In genomic region chr13:56338421-56338820, GRCh38 we compare ENCODE assay signal across 28 cellular contexts.
"Had no signal": no experiment of that assay in that cellular context is flagged by ENCODE, and none has a peak within 500 bp of the region (broad histone marks: within the 10 kb centered on the region; RNA-seq: fewer than 3 reads in every experiment).

No MANE protein-coding gene starts in this region.

- H3K4me1 ChIP-seq: stomach, suprapubic skin, testis, thyroid gland, tibial artery, tibial nerve, transverse colon, upper lobe of left lung, upper lobe of right lung, uterus, vagina had no signal

- H3K9me3 ChIP-seq: suprapubic skin, testis, thoracic aorta, thyroid gland, tibial artery, transverse colon, upper lobe of left lung, upper lobe of right lung, uterus, vagina had no signal

- H3K27me3 ChIP-seq: stomach, suprapubic skin, testis, thyroid gland, tibial artery, tibial nerve, transverse colon, upper lobe of left lung, upper lobe of right lung, uterus, vagina had no signal

- H3K36me3 ChIP-seq: stomach, suprapubic skin, thoracic aorta, thyroid gland, tibial artery, tibial nerve, transverse colon, upper lobe of left lung, upper lobe of right lung, uterus, vagina had no signal

- H3K4me3 Mint-ChIP-seq: stimulated activated effector memory CD8-positive, alpha-beta T cell treated with anti-CD3 and anti-CD28 coated beads, Interleukin-12 subunit alpha, Interleukin-12 subunit beta, amount 100 ng/mL, for 72 hours; stimulated activated memory B cell treated with anti-CD40 and anti-IgM and Interleukin-4, amounts not matched to agents 10 μg/mL and 1 μg/mL and 100 μg/mL, for 72 hours; stimulated activated naive B cell treated with anti-CD40 and anti-IgM and Interleukin-4, amounts not matched to agents 10 μg/mL and 1 μg/mL and 100 μg/mL, for 72 hours; stimulated activated naive CD8-positive, alpha-beta T cell treated with anti-CD3 and anti-CD28 coated beads, Interleukin-15, amount 100 ng/mL, for 72 hours; stimulated activated naive CD8-positive, alpha-beta T cell treated with anti-CD3 and anti-CD28 coated beads, Interleukin-15, Interleukin-2, amounts not matched to agents 100 ng/mL and 50 ng/mL, for 24 hours; type B pancreatic cell had no signal

- DNase-seq: stimulated activated CD4-positive, alpha-beta T cell treated with anti-CD3 and anti-CD28 coated beads, Interleukin-2, amount 100 ng/mL, for 48 hours; stimulated activated CD4-positive, alpha-beta T cell treated with anti-CD3 and anti-CD28 coated beads, Interleukin-4, amount 100 ng/mL, for 1 hour; stimulated activated CD4-positive, alpha-beta T cell treated with anti-CD3 and anti-CD28 coated beads, Interleukin-4, amount 100 ng/mL, for 24 hours; stimulated activated CD4-positive, alpha-beta T cell treated with anti-CD3 and anti-CD28 coated beads, Interleukin-4, amount 100 ng/mL, for 4 hours; stimulated activated CD8-positive, alpha-beta memory T cell treated with anti-CD3 and anti-CD28 coated beads, Interleukin-4, amount 100 ng/mL, for 48 hours; stimulated activated naive B cell treated with anti-CD40 and anti-IgM and Interleukin-4, amounts not matched to agents 10 μg/mL and 1 μg/mL and 100 μg/mL, for 72 hours; stimulated activated naive CD4-positive, alpha-beta T cell; stimulated activated naive CD4-positive, alpha-beta T cell treated with Interleukin-2 at 50 U/mL for 16 hours; stimulated activated naive CD8-positive, alpha-beta T cell treated with anti-CD3 and anti-CD28 coated beads, Interleukin-15, amount 100 ng/mL, for 72 hours; stimulated activated naive CD8-positive, alpha-beta T cell treated with anti-CD3 and anti-CD28 coated beads, Interleukin-15, Interleukin-2, amounts not matched to agents 100 U/mL and 50 U/mL, for 24 hours; stomach; substantia nigra; testis; thyroid gland; tibial artery; transverse colon; trophoblast cell; upper lobe of left lung; upper lobe of right lung; uterus had no signal

- ATAC-seq: stimulated activated effector memory CD8-positive, alpha-beta T cell treated with anti-CD3 and anti-CD28 coated beads, Interleukin-12 subunit alpha, Interleukin-12 subunit beta, amount 100 ng/mL, for 72 hours; stimulated activated memory B cell treated with anti-CD40 and anti-IgM and Interleukin-4, amounts not matched to agents 10 μg/mL and 1 μg/mL and 100 μg/mL, for 72 hours; stimulated activated naive CD8-positive, alpha-beta T cell treated with anti-CD3 and anti-CD28 coated beads, Interleukin-15, amount 100 ng/mL, for 72 hours; stimulated activated naive CD8-positive, alpha-beta T cell treated with anti-CD3 and anti-CD28 coated beads, Interleukin-15, Interleukin-2, amounts not matched to agents 100 U/mL and 50 U/mL, for 24 hours had no signal

- H3K27me3 Mint-ChIP-seq: stimulated activated memory B cell treated with anti-CD40 and anti-IgM and Interleukin-4, amounts not matched to agents 10 μg/mL and 1 μg/mL and 100 μg/mL, for 72 hours; stimulated activated naive B cell treated with anti-CD40 and anti-IgM and Interleukin-4, amounts not matched to agents 10 μg/mL and 1 μg/mL and 100 μg/mL, for 72 hours; stimulated activated naive CD8-positive, alpha-beta T cell treated with anti-CD3 and anti-CD28 coated beads, Interleukin-15, amount 100 ng/mL, for 72 hours; stimulated activated naive CD8-positive, alpha-beta T cell treated with anti-CD3 and anti-CD28 coated beads, Interleukin-15, Interleukin-2, amounts not matched to agents 100 ng/mL and 50 ng/mL, for 24 hours; type B pancreatic cell had no signal

- H3K4me3 ChIP-seq: stomach, suprapubic skin, testis, thoracic aorta, thyroid gland, tibial artery, tibial nerve, transverse colon, upper lobe of left lung, upper lobe of right lung, uterus, vagina had no signal

- H3K27ac Mint-ChIP-seq: stimulated activated effector memory CD8-positive, alpha-beta T cell treated with anti-CD3 and anti-CD28 coated beads, Interleukin-12 subunit alpha, Interleukin-12 subunit beta, amount 100 ng/mL, for 72 hours; stimulated activated memory B cell treated with anti-CD40 and anti-IgM and Interleukin-4, amounts not matched to agents 10 μg/mL and 1 μg/mL and 100 μg/mL, for 72 hours; stimulated activated naive B cell treated with anti-CD40 and anti-IgM and Interleukin-4, amounts not matched to agents 10 μg/mL and 1 μg/mL and 100 μg/mL, for 72 hours; stimulated activated naive CD8-positive, alpha-beta T cell treated with anti-CD3 and anti-CD28 coated beads, Interleukin-15, amount 100 ng/mL, for 72 hours; stimulated activated naive CD8-positive, alpha-beta T cell treated with anti-CD3 and anti-CD28 coated beads, Interleukin-15, Interleukin-2, amounts not matched to agents 100 ng/mL and 50 ng/mL, for 24 hours; type B pancreatic cell had no signal

- H3K27ac ChIP-seq: stomach, suprapubic skin, testis, thoracic aorta, thyroid gland, tibial artery, tibial nerve, transverse colon, upper lobe of left lung, upper lobe of right lung, uterus, vagina had no signal

- H3K36me3 Mint-ChIP-seq: stimulated activated effector memory CD8-positive, alpha-beta T cell treated with anti-CD3 and anti-CD28 coated beads, Interleukin-12 subunit alpha, Interleukin-12 subunit beta, amount 100 ng/mL, for 72 hours; stimulated activated memory B cell treated with anti-CD40 and anti-IgM and Interleukin-4, amounts not matched to agents 10 μg/mL and 1 μg/mL and 100 μg/mL, for 72 hours; stimulated activated naive B cell treated with anti-CD40 and anti-IgM and Interleukin-4, amounts not matched to agents 10 μg/mL and 1 μg/mL and 100 μg/mL, for 72 hours; type B pancreatic cell had no signal

- H3K4me1 Mint-ChIP-seq: stimulated activated effector memory CD8-positive, alpha-beta T cell treated with anti-CD3 and anti-CD28 coated beads, Interleukin-12 subunit alpha, Interleukin-12 subunit beta, amount 100 ng/mL, for 72 hours; stimulated activated memory B cell treated with anti-CD40 and anti-IgM and Interleukin-4, amounts not matched to agents 10 μg/mL and 1 μg/mL and 100 μg/mL, for 72 hours; stimulated activated naive B cell treated with anti-CD40 and anti-IgM and Interleukin-4, amounts not matched to agents 10 μg/mL and 1 μg/mL and 100 μg/mL, for 72 hours; stimulated activated naive CD8-positive, alpha-beta T cell treated with anti-CD3 and anti-CD28 coated beads, Interleukin-15, amount 100 ng/mL, for 72 hours had no signal
